24 cellular contexts compared by ENCODE assay signal in the genomic region with DNA sequence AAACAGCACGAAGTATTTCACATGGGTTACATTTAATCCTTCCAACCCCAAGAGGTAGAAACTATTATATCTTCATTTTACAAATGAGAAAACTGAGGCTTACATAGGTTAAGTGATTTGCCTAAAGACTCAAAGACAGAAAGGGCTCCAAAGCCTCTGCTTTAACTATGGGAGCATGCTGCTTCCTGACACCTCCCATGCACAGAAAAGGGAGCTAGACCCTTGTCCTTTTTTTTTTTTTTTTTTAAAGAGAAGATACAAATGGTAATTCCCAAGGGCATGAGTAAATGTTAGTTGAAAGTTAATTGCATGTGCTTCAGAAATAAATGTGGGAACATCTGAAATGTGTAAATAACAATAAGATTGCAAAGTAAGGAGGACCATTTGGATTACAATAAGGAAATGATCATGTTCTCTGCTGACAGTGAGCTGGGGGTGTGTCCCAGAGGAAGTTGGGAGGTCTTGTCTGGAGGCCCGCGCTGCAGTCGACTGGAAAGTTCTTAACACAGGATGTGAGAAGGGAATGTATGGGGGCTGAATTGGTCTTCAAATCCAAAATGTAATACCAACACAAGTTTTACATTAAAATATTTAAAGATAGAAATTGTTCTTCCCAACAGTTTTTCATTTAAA.
DNase-seq lines count a peak whose midpoint lies in the region; ATAC-seq and TF ChIP-seq lines count a peak whose summit lies in the region.
"Had no signal": no experiment of that assay in that cellular context is flagged by ENCODE, and none has a peak within 500 bp of the region (broad histone marks: within the 10 kb centered on the region; RNA-seq: fewer than 3 reads in every experiment).

No MANE protein-coding gene starts in this region.

- no peak overlapping the region for H3K14ac ChIP-seq in H9 (ENCODE audit: insufficient read depth, low read length)

- H2AK5ac ChIP-seq in H9 (ENCODE audit: insufficient read length, low read length) = no peak overlapping the region

- peaks cover 8% of the 10 kb centered on the region for H3K27me3 Mint-ChIP-seq in H9 (ENCODE audit: low read depth)
- peaks cover 65% of the 10 kb centered on the region for H3K27me3 Mint-ChIP-seq in WTC11 (ENCODE audit: low read depth)

- no peaks in the 10 kb centered on the region; the same call in 1 of the 2 replicates for H3K27me3 ChIP-seq in H9 (ENCODE audit: insufficient read depth, low read length)
- H3K27me3 ChIP-seq in lower lobe of right lung (ENCODE audit: low read depth) = no peaks in the 10 kb centered on the region

- no peak overlapping the region for H3K27ac ChIP-seq in H9 (ENCODE audit: insufficient read length, low read depth, low read length)
- H3K27ac ChIP-seq in lower lobe of right lung = no peak overlapping the region
- H3K27ac ChIP-seq: A549, C4-2B had no signal

- TF ChIP-seq CTCF in H9 (conservative IDR thresholded peaks at IDR 0.05) (no peak), WTC11 (IDR thresholded peaks at IDR 0.05) (no peak), lower lobe of right lung (IDR thresholded peaks at IDR 0.05) (no peak)

- H3K9me3 ChIP-seq in H9 (ENCODE audit: control insufficient read depth, low read depth, low read length) (no peaks in the 10 kb centered on the region), lower lobe of right lung (no peaks in the 10 kb centered on the region)
- H3K9me3 ChIP-seq: A549 had no signal

- no peak overlapping the region for H3K4me2 ChIP-seq in H9 (ENCODE audit: insufficient read depth, insufficient read length, low read length)
- H3K4me2 ChIP-seq: A549 had no signal

- H4K8ac ChIP-seq in H9 (replicated peaks; ENCODE audit: insufficient read length, low read depth, low read length) = no peak overlapping the region

- no peaks in the 10 kb centered on the region for H4K20me1 ChIP-seq in H9 (ENCODE audit: control insufficient read depth, insufficient read depth, insufficient read length)

- no peak overlapping the region for H3K27ac Mint-ChIP-seq in H9
- no peak overlapping the region for H3K27ac Mint-ChIP-seq in WTC11
- H3K27ac Mint-ChIP-seq: B cell; CD8-positive, alpha-beta T cell had no signal

- no peak overlapping the region for H4K5ac ChIP-seq in H9 (ENCODE audit: insufficient read length, low read depth, low read length)

- peaks cover 5% of the 10 kb centered on the region; the same call in 1 of the 2 replicates for H3K4me1 ChIP-seq in H9 (ENCODE audit: insufficient read depth, low read length)
- no peaks in the 10 kb centered on the region for H3K4me1 ChIP-seq in lower lobe of right lung
- H3K4me1 ChIP-seq: A549 had no signal

- no peak overlapping the region for H4K91ac ChIP-seq in H9 (ENCODE audit: insufficient read length, low read depth, low read length)

- H3K36me3 Mint-ChIP-seq in H9 (ENCODE audit: insufficient read depth in 1 of 3, low read depth in 3 of 3) (peaks cover 0 to 8% (median 7%) of the 10 kb centered on the region in 3 experiments; a peak in 3 of 7 replicates), WTC11 (peaks cover 23% of the 10 kb centered on the region)
- H3K36me3 Mint-ChIP-seq: CD8-positive, alpha-beta T cell had no signal

- DNase-seq in H9 = peak; percentile 48
- no peak for DNase-seq in WTC11 (ENCODE audit: low spot score)
- DNase-seq in iPS-NIHi7 (ENCODE audit: extremely low spot score) = peak; percentile 28
- DNase-seq in DMS53 (lab: John Stamatoyannopoulos, UW) = no peak
- no peak for DNase-seq in lower lobe of right lung
- DNase-seq in activated naive CD4-positive, alpha-beta T cell treated with anti-CD3 and anti-CD28 coated beads, Interleukin-2, amount 50 U/mL, for 16 hours = no peak
- DNase-seq: Caco-2; CD8-positive, alpha-beta T cell; DMS79 treated with DMSO at 0.1 percent for 48 hours; GF-D8; MV-4-11; NCI-H1105; NCI-H1436 treated with DMSO at 0.1 percent for 48 hours; NCI-H187 treated with DMSO at 0.1 percent for 48 hours; NCI-H446 treated with DMSO at 0.1 percent for 48 hours; NCI-H526; NCI-H82; RPMI8226; SHP77 had no signal

- no peak overlapping the region for H3K23ac ChIP-seq in H9 (ENCODE audit: insufficient read length, low read depth, low read length)

- H3K56ac ChIP-seq in H9 (ENCODE audit: insufficient read length, low read depth, low read length) = no peak overlapping the region

- no peak overlapping the region for H3K4ac ChIP-seq in H9 (ENCODE audit: low read depth, low read length)

- H2BK5ac ChIP-seq in H9 (ENCODE audit: insufficient read length, low read length) = no peak overlapping the region

- H3K4me3 ChIP-seq in lower lobe of right lung = no peak overlapping the region
- H3K4me3 ChIP-seq: A549 had no signal

- no peak overlapping the region for H3K9ac ChIP-seq in H9 (ENCODE audit: extremely low read depth, insufficient read length, low read length)

- no peaks in the 10 kb centered on the region for H3K23me2 ChIP-seq in H9 (ENCODE audit: insufficient read length, low read depth, low read length, poor library complexity, severe bottlenecking)

- no peaks in the 10 kb centered on the region for H3K79me1 ChIP-seq in H9 (ENCODE audit: insufficient read depth, low read depth, low read length, poor library complexity, severe bottlenecking)

- no peak overlapping the region for H2BK12ac ChIP-seq in H9 (ENCODE audit: insufficient read length, low read depth, low read length)

- H3K9me3 Mint-ChIP-seq in H9 (peaks cover 7 to 14% of the 10 kb centered on the region in 2 experiments; a peak in 4 of 5 replicates), WTC11 (peaks cover 30% of the 10 kb centered on the region)
- H3K9me3 Mint-ChIP-seq: CD8-positive, alpha-beta T cell had no signal

- H3T11ph ChIP-seq in H9 (ENCODE audit: low read length) = no peak overlapping the region

- CTCF ChIA-PET in WTC11 (lab: Charles Lee) = interaction anchor here (0.5 kb wide), 1 partner anchor 8 kb away, joined by 3 read pairs; no protein-coding TSS in a partner anchor

- no peaks in the 10 kb centered on the region for H3K79me2 ChIP-seq in H9 (ENCODE audit: insufficient read depth, low read length)

- H3K4me3 Mint-ChIP-seq in H9 (no peak overlapping the region), WTC11 (no peak overlapping the region)
- H3K4me3 Mint-ChIP-seq: B cell; CD8-positive, alpha-beta T cell had no signal

- no peak overlapping the region for H2BK15ac ChIP-seq in H9 (ENCODE audit: low read depth, low read length)

- WGBS in H9 (ENCODE audit: extremely low coverage, insufficient read length, low lambda C conversion rate) = no CpG with 5 or more reads among the region's 4 CpGs

- H3K18ac ChIP-seq in H9 (ENCODE audit: insufficient read length, low read depth, low read length) = no peak overlapping the region

- H2BK120ac ChIP-seq in H9 (ENCODE audit: low read depth, low read length, poor library complexity, severe bottlenecking) = no peak overlapping the region

- peak; percentile 92 for ATAC-seq in WTC11
- ATAC-seq in lower lobe of right lung = no peak
- no peak for ATAC-seq in HG03442 (IDR thresholded peaks at IDR 0.05; ENCODE audit: unreplicated experiment)
- ATAC-seq: A549; CD8-positive, alpha-beta T cell; HepG2 had no signal

- intact Hi-C loops in lower lobe of right lung (cut with DNase I) = no loop called here

- H2BK20ac ChIP-seq in H9 (ENCODE audit: low read depth, low read length, poor library complexity, severe bottlenecking) = no peak overlapping the region

- H3K4me1 Mint-ChIP-seq in H9 = peaks cover 12 to 15% of the 10 kb centered on the region in 2 experiments
- H3K4me1 Mint-ChIP-seq in WTC11 = peaks cover 30% of the 10 kb centered on the region
- H3K4me1 Mint-ChIP-seq: B cell had no signal

- POLR2A ChIA-PET in WTC11 (lab: Charles Lee) = interaction anchor here (0.7 kb wide), 1 partner anchor 889 kb away, joined by 5 read pairs; no protein-coding TSS in a partner anchor

- H3K36me3 ChIP-seq in lower lobe of right lung = no peaks in the 10 kb centered on the region

- no peak overlapping the region for H2AFZ ChIP-seq in H9 (ENCODE audit: low read length)

TF ChIP-seq in WTC11, 78 proteins besides CTCF, POLR2A, EP300 and RAD21 (continues in another document):
- no peak for TF ChIP-seq JUN (CRISPR knock-in tag; IDR thresholded peaks at IDR 0.05)
- TF ChIP-seq, protein P1, sequence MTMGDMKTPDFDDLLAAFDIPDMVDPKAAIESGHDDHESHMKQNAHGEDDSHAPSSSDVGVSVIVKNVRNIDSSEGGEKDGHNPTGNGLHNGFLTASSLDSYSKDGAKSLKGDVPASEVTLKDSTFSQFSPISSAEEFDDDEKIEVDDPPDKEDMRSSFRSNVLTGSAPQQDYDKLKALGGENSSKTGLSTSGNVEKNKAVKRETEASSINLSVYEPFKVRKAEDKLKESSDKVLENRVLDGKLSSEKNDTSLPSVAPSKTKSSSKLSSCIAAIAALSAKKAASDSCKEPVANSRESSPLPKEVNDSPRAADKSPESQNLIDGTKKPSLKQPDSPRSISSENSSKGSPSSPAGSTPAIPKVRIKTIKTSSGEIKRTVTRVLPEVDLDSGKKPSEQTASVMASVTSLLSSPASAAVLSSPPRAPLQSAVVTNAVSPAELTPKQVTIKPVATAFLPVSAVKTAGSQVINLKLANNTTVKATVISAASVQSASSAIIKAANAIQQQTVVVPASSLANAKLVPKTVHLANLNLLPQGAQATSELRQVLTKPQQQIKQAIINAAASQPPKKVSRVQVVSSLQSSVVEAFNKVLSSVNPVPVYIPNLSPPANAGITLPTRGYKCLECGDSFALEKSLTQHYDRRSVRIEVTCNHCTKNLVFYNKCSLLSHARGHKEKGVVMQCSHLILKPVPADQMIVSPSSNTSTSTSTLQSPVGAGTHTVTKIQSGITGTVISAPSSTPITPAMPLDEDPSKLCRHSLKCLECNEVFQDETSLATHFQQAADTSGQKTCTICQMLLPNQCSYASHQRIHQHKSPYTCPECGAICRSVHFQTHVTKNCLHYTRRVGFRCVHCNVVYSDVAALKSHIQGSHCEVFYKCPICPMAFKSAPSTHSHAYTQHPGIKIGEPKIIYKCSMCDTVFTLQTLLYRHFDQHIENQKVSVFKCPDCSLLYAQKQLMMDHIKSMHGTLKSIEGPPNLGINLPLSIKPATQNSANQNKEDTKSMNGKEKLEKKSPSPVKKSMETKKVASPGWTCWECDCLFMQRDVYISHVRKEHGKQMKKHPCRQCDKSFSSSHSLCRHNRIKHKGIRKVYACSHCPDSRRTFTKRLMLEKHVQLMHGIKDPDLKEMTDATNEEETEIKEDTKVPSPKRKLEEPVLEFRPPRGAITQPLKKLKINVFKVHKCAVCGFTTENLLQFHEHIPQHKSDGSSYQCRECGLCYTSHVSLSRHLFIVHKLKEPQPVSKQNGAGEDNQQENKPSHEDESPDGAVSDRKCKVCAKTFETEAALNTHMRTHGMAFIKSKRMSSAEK (CRISPR knock-in tag; IDR thresholded peaks at IDR 0.05; ENCODE audit: borderline replicate concordance) = no peak
- no peak for TF ChIP-seq TEAD1 (CRISPR knock-in tag; IDR thresholded peaks at IDR 0.05)
- TF ChIP-seq TCF7 (CRISPR knock-in tag; IDR thresholded peaks at IDR 0.05; ENCODE audit: low read depth) = no peak

Comparison
In these comparisons a context has a peak if more than half of its experiments do, and no peak if none do; other contexts are left out.
1. DNase-seq: peak in H9 (single experiment) and iPS-NIHi7 (single experiment); none in WTC11 (single experiment), DMS53 (single experiment), lower lobe of right lung (single experiment) and activated naive CD4-positive, alpha-beta T cell treated with anti-CD3 and anti-CD28 coated beads, Interleukin-2, amount 50 U/mL, for 16 hours (single experiment).